Comparison of ENCODE assay signal across 21 cellular contexts in genomic region chr19:55498246-55498645, GRCh38. TPM values are rescaled to one million over a fixed set of nuclear protein-coding genes. Genes with fewer than 3 reads are reported as not detected.
A peak's percentile ranks its signal among the peaks of the same experiment; 100 is the strongest.
DNase-seq lines count a peak whose midpoint lies in the region; ATAC-seq, FAIRE-seq and TF ChIP-seq lines count a peak whose summit lies in the region.
"Had no signal": no experiment of that assay in that cellular context is flagged by ENCODE, and none has a peak within 500 bp of the region (broad histone marks: within the 10 kb centered on the region; RNA-seq: fewer than 3 reads in every experiment).

No MANE protein-coding gene starts in this region.

- no peak for ATAC-seq in K562

- WGBS in K562 (ENCODE audit: insufficient coverage, low coverage, missing lambda C conversion rate): 26% methylated on average over 1 of the region's 1 CpG
- WGBS in neuronal stem cell (ENCODE audit: extremely low coverage in 2 of 2, insufficient read length in 2 of 2, insufficient replicate concordance in 1 of 2), 2 donors: no CpG with 5 or more reads among the region's 1 CpG
- 0 to 56% methylated on average over 1 of the region's 1 CpG for WGBS in testis, 2 donors

- no peak for TF ChIP-seq RAD21 in K562 (CRISPR knock-in tag; conservative IDR thresholded peaks at IDR 0.05 in 1 of 2, IDR thresholded peaks at IDR 0.05 in 1 of 2)

- H2BK5ac ChIP-seq in neuronal stem cell (ENCODE audit: low read length): no peak overlapping the region

- H3K27me3 ChIP-seq in K562 (ENCODE audit: control insufficient read depth in 2 of 2, insufficient read depth in 2 of 2, low read length in 2 of 2): no peaks in the 10 kb centered on the region
- peaks cover 0 to 3% (median under 1%) of the 10 kb centered on the region in 3 experiments for H3K27me3 ChIP-seq in neuronal stem cell (ENCODE audit: control insufficient read depth in 3 of 3, insufficient read depth in 3 of 3, low read depth in 1 of 3, low read length in 3 of 3)
- H3K27me3 ChIP-seq in testis: no peaks in the 10 kb centered on the region
- H3K27me3 ChIP-seq: BLaER1 had no signal

- TF ChIP-seq CTCF in K562 (IDR thresholded peaks at IDR 0.05 in 2 of 3, conservative IDR thresholded peaks at IDR 0.05 in 1 of 3; ENCODE audit: insufficient read depth in 2 of 3, low read depth in 1 of 3, low read length in 3 of 3) (no peak), testis (IDR thresholded peaks at IDR 0.05) (no peak)

- no peak overlapping the region for H2AFZ ChIP-seq in K562 (ENCODE audit: low read depth, low read length)
- no peak overlapping the region for H2AFZ ChIP-seq in neuronal stem cell (ENCODE audit: low read length)

- no peaks in the 10 kb centered on the region for H4K20me1 ChIP-seq in K562 (replicated peaks; ENCODE audit: control insufficient read depth, insufficient read depth, low read length)
- H4K20me1 ChIP-seq: BLaER1 had no signal

- in situ Hi-C loops in K562 (cut with MboI): no loop called here

- no peak overlapping the region for H2AK5ac ChIP-seq in neuronal stem cell (ENCODE audit: low read depth, low read length)

- H3K9ac ChIP-seq in K562 (ENCODE audit: insufficient read depth in 1 of 2, low read depth in 2 of 2, low read length in 2 of 2): no peak overlapping the region; a peak in 1 of 4 replicates
- no peak overlapping the region for H3K9ac ChIP-seq in neuronal stem cell (ENCODE audit: low read depth, low read length, poor library complexity)
- H3K9ac ChIP-seq: BLaER1 had no signal

- FAIRE-seq in K562 (lab: Jason Lieb, UNC) (peak; percentile 32), frontal cortex (lab: Jason Lieb, UNC) (no peak)
- FAIRE-seq: D721Med, G401.6, GM12891, GM19239 had no signal

- H3K36me3 ChIP-seq in K562 (ENCODE audit: control insufficient read depth, insufficient read depth, low read length) (no peaks in the 10 kb centered on the region), neuronal stem cell (replicated peaks in 1 of 2; ENCODE audit: control insufficient read depth in 2 of 2, insufficient read depth in 2 of 2, low read length in 2 of 2) (no peaks in the 10 kb centered on the region), testis (ENCODE audit: low read depth, missing control alignments) (no peaks in the 10 kb centered on the region)
- H3K36me3 ChIP-seq: BLaER1, HAP-1 had no signal

- no peak for TF ChIP-seq EP300 in K562 (IDR thresholded peaks at IDR 0.05; ENCODE audit: low read length)

- H3K9me1 ChIP-seq in K562 (ENCODE audit: control insufficient read depth, insufficient read depth, low read length): no peaks in the 10 kb centered on the region

- H3K79me2 ChIP-seq in K562 (ENCODE audit: control insufficient read depth, insufficient read depth, low read length): no peaks in the 10 kb centered on the region

- no peak overlapping the region for H3K18ac ChIP-seq in neuronal stem cell (ENCODE audit: low read length)

- DNase-seq in NCI-H2081 (lab: John Stamatoyannopoulos, UW) (peak; percentile 74 to 91), NCI-H2081 treated with DMSO at 0.1 percent for 48 hours (lab: John Stamatoyannopoulos, UW) (no peak), K562 (ENCODE audit: extremely low read depth in 1 of 4, low spot score in 3 of 4) (no peak), neuronal stem cell (ENCODE audit: low spot score) (no peak), testis (no peak), SKM-1 treated with dmso at 0.1 percent for 144 hours (lab: John Stamatoyannopoulos, UW; ENCODE audit: unreplicated experiment) (no peak), frontal cortex (ENCODE audit: low spot score in 2 of 2) (no peak)
- DNase-seq: CD4-positive, alpha-beta memory T cell had no signal

- no peaks in the 10 kb centered on the region for H3K79me1 ChIP-seq in neuronal stem cell (ENCODE audit: low read depth, low read length)

- H3K9me3 ChIP-seq in K562 (replicated peaks; ENCODE audit: control insufficient read depth, insufficient read depth, low read depth, low read length) (no peaks in the 10 kb centered on the region; the same call in 1 of the 2 replicates), neuronal stem cell (replicated peaks in 1 of 2; ENCODE audit: control insufficient read depth in 2 of 2, insufficient read depth in 1 of 2, low read depth in 1 of 2, low read length in 2 of 2) (peaks cover 3% of the 10 kb centered on the region in 2 donors), testis (no peaks in the 10 kb centered on the region)
- H3K9me3 ChIP-seq: HAP-1 had no signal

- H3K4me2 ChIP-seq in K562 (ENCODE audit: insufficient read depth, low read length) (no peak overlapping the region), neuronal stem cell (ENCODE audit: insufficient read depth, low read length, poor library complexity, severe bottlenecking) (no peak overlapping the region)
- H3K4me2 ChIP-seq: BLaER1 had no signal

- no peak overlapping the region for H3K4ac ChIP-seq in neuronal stem cell (ENCODE audit: low read length)

- H4K8ac ChIP-seq in neuronal stem cell (ENCODE audit: low read depth, low read length): no peak overlapping the region

- no peak overlapping the region for H3K14ac ChIP-seq in neuronal stem cell (ENCODE audit: low read length)

- peaks cover 13 to 26% of the 10 kb centered on the region in 2 experiments for H3K4me1 ChIP-seq in K562 (replicated peaks in 1 of 2; ENCODE audit: control insufficient read depth in 2 of 2, insufficient read depth in 2 of 2, low read length in 2 of 2)
- peaks cover 0 to 7% of the 10 kb centered on the region in 2 donors for H3K4me1 ChIP-seq in neuronal stem cell (ENCODE audit: control insufficient read depth in 2 of 2, insufficient read depth in 1 of 2, low read depth in 1 of 2, low read length in 2 of 2)
- peaks cover 7% of the 10 kb centered on the region for H3K4me1 ChIP-seq in testis
- H3K4me1 ChIP-seq: HAP-1 had no signal

- H3K4me3 ChIP-seq in K562 (no peak overlapping the region), neuronal stem cell (ENCODE audit: low read length in 2 of 2) (no peak overlapping the region), testis (no peak overlapping the region)
- H3K4me3 ChIP-seq: BLaER1, HAP-1 had no signal

- peak overlapping the region; percentile 33 for H2BK15ac ChIP-seq in neuronal stem cell (ENCODE audit: low read length)

- H3K23ac ChIP-seq in neuronal stem cell (ENCODE audit: low read depth, low read length, poor library complexity): no peak overlapping the region

- H3K27ac ChIP-seq in K562 (ENCODE audit: extremely low read depth, low read depth, low read length) (no peak overlapping the region), neuronal stem cell (replicated peaks; ENCODE audit: low read length) (no peak overlapping the region), testis (no peak overlapping the region)
- H3K27ac ChIP-seq: 22Rv1, BLaER1, HL-60 had no signal

- no peak overlapping the region for H2BK120ac ChIP-seq in neuronal stem cell (ENCODE audit: low read depth, low read length)

- BruUV-seq in K562 (replicated peaks; lab: Mats Ljungman, UMichigan): no TSS peak

- no peak overlapping the region for H4K91ac ChIP-seq in neuronal stem cell (ENCODE audit: low read depth, low read length, poor library complexity)

- CTCF ChIA-PET in K562 (lab: Yijun Ruan, JAX; ENCODE audit: low intra/inter-chr PET ratio): no interaction called here

- intact Hi-C loops in K562 (cut with micrococcal nuclease) (no loop called here), testis (cut with DNase I; ENCODE audit: low total_unique reads) (no loop called here)

- no peak overlapping the region for H2BK12ac ChIP-seq in neuronal stem cell (ENCODE audit: low read length)

- TF ChIP-seq POLR2A in K562 (conservative IDR thresholded peaks at IDR 0.05) (no peak), testis (IDR thresholded peaks at IDR 0.05) (no peak)

- POLR2A ChIA-PET in K562 (lab: Yijun Ruan, JAX): interaction anchor here (0.6 to 2.6 kb wide), 4 partner anchors 11 to 108 kb away, joined by 3 to 15 read pairs (median 8); partner anchors contain the start of genes NAT14 and SSC5D

RNA-seq across cellular contexts. Expression of gene SSC5D, which starts 10.0 kb away (rescaled TPM):
- 2.5 and 3.9 TPM in 2 replicates for total RNA-seq in K562 (2011; cell fraction: chromatin; rRNA removed; ENCODE audit: low replicate concordance)
- 2.4 and 3.2 TPM in 2 replicates for total RNA-seq in K562 (2011; cell fraction: nucleolus; rRNA removed)
- 1.5 and 4.6 TPM in 2 replicates for total RNA-seq in K562 (2011; cell fraction: nucleoplasm; rRNA removed)
- total RNA-seq in K562 (2014; rRNA removed) (0.14 and 0.20 TPM in 2 replicates), K562 (2014; rRNA removed; fragmentation: Illumina TruSeq; extraction: Trizol) (0.03 and 0.04 TPM in 2 replicates), K562 (2015; rRNA removed; fragmentation: Illumina TruSeq; extraction: Trizol) (0.15 and 0.18 TPM in 2 replicates), K562 (2021) (0.67 and 0.71 TPM in 2 replicates), testis (1 to 10 TPM; 6.4 to 6.9 TPM), frontal cortex (under 0.01 TPM)
- polyA plus RNA-seq in K562 (2011; rRNA removed) (0.07 and 0.12 TPM in 2 replicates), K562 (2014; fragmentation: Illumina TruSeq; extraction: Trizol) (0.19 TPM in 2 replicates), K562 (2014; fragmentation: Nextera tagmentation; extraction: Ambion mirVana) (not detected), K562 (2014; rRNA removed) (0.08 and 0.09 TPM in 2 replicates), testis (ENCODE audit: insufficient read depth, low read depth, low replicate concordance) (10.7 TPM)
- 0.01 and 0.09 TPM in 2 replicates for polyA plus RNA-seq in K562 (2011; cell fraction: cytosol; rRNA removed)
- 0.63 and 1.4 TPM in 2 replicates for polyA plus RNA-seq in K562 (2011; cell fraction: nucleus; rRNA removed)
- 0.61 and 1.6 TPM in 2 replicates for polyA plus RNA-seq in K562 (2012)
- 0.09 and 0.14 TPM in 2 replicates for polyA minus RNA-seq in K562 (2011; rRNA and poly(A)+ RNA removed)
- 3.6 TPM in 1 of 2 replicates, not detected in the other for polyA minus RNA-seq in K562 (2011; cell fraction: cytosol; rRNA and poly(A)+ RNA removed)
- polyA minus RNA-seq in K562 (2011; cell fraction: nucleus; rRNA and poly(A)+ RNA removed): 0.94 and 1.00 TPM in 2 replicates
- 0.89 TPM for polyA plus RNA-seq in neuronal stem cell (2013, experiment 1 of 2)
- 0.94 TPM for polyA plus RNA-seq in neuronal stem cell (2013, experiment 2 of 2)
- polyA plus RNA-seq: CD14-positive monocyte; CD4-positive, alpha-beta memory T cell had no signal

RNA-seq across cellular contexts. Expression of gene NAT14, which starts 13.3 kb away (rescaled TPM):
- 27.4 and 88.5 TPM in 2 replicates for total RNA-seq in K562 (2011; cell fraction: chromatin; rRNA removed; ENCODE audit: low replicate concordance)
- 74.0 and 77.5 TPM in 2 replicates for total RNA-seq in K562 (2011; cell fraction: nucleolus; rRNA removed)
- total RNA-seq in K562 (2011; cell fraction: nucleoplasm; rRNA removed): 51.5 and 61.8 TPM in 2 replicates
- total RNA-seq in K562 (2014; rRNA removed) (43.8 and 46.5 TPM in 2 replicates), K562 (2014; rRNA removed; fragmentation: Illumina TruSeq; extraction: Trizol) (14.4 and 21.6 TPM in 2 replicates), K562 (2015; rRNA removed; fragmentation: Illumina TruSeq; extraction: Trizol) (25.3 and 25.7 TPM in 2 replicates), K562 (2021) (70.6 and 77.0 TPM in 2 replicates), testis (10 to 100 TPM; 12.0 to 16.0 TPM), frontal cortex (18.8 TPM)
- polyA plus RNA-seq in K562 (2011; rRNA removed) (30.3 and 44.3 TPM in 2 replicates), K562 (2014; fragmentation: Illumina TruSeq; extraction: Trizol) (26.7 and 33.2 TPM in 2 replicates), K562 (2014; fragmentation: Nextera tagmentation; extraction: Ambion mirVana) (1 to 10 TPM; 2.4 to 4.6 TPM), K562 (2014; rRNA removed) (61.7 and 62.8 TPM in 2 replicates), testis (ENCODE audit: insufficient read depth, low read depth, low replicate concordance) (17.3 TPM)
- polyA plus RNA-seq in K562 (2011; cell fraction: cytosol; rRNA removed): 45.6 and 55.9 TPM in 2 replicates
- polyA plus RNA-seq in K562 (2011; cell fraction: nucleus; rRNA removed): 148 and 191 TPM in 2 replicates
- polyA plus RNA-seq in K562 (2012): 56.6 and 78.2 TPM in 2 replicates
- 4.2 and 4.8 TPM in 2 replicates for polyA minus RNA-seq in K562 (2011; rRNA and poly(A)+ RNA removed)
- polyA minus RNA-seq in K562 (2011; cell fraction: cytosol; rRNA and poly(A)+ RNA removed): 11.3 and 12.9 TPM in 2 replicates
- polyA minus RNA-seq in K562 (2011; cell fraction: nucleus; rRNA and poly(A)+ RNA removed): 12.3 and 16.9 TPM in 2 replicates
- polyA plus RNA-seq in neuronal stem cell (2013, experiment 1 of 2): 117 TPM
- 115 TPM for polyA plus RNA-seq in neuronal stem cell (2013, experiment 2 of 2)

RNA-seq across cellular contexts. Expression of gene ZNF628, which starts 21.8 kb away (rescaled TPM):
- total RNA-seq in K562 (2011; cell fraction: chromatin; rRNA removed; ENCODE audit: low replicate concordance): 2.3 and 4.5 TPM in 2 replicates
- total RNA-seq in K562 (2011; cell fraction: nucleolus; rRNA removed): 5.5 and 6.2 TPM in 2 replicates
- 2.3 and 2.4 TPM in 2 replicates for total RNA-seq in K562 (2011; cell fraction: nucleoplasm; rRNA removed)
- 3.7 and 5.7 TPM in 2 replicates for total RNA-seq in K562 (2014; rRNA removed)
- not detected in 2 replicates for total RNA-seq in K562 (2014; rRNA removed; fragmentation: Illumina TruSeq; extraction: Trizol)
- 0.76 and 1.5 TPM in 2 replicates for total RNA-seq in K562 (2015; rRNA removed; fragmentation: Illumina TruSeq; extraction: Trizol)
- total RNA-seq in K562 (2021): 12.9 and 13.6 TPM in 2 replicates
- polyA plus RNA-seq in K562 (2011; rRNA removed): 0.18 and 0.37 TPM in 2 replicates
- polyA plus RNA-seq in K562 (2011; cell fraction: cytosol; rRNA removed): 0.28 and 1.3 TPM in 2 replicates
- 1.6 and 3.0 TPM in 2 replicates for polyA plus RNA-seq in K562 (2011; cell fraction: nucleus; rRNA removed)
- polyA plus RNA-seq in K562 (2012): 6.5 and 9.2 TPM in 2 replicates
- polyA plus RNA-seq in K562 (2014; fragmentation: Illumina TruSeq; extraction: Trizol): 0.13 and 1.1 TPM in 2 replicates
- not detected for polyA plus RNA-seq in K562 (2014; fragmentation: Nextera tagmentation; extraction: Ambion mirVana)
- 3.7 and 6.4 TPM in 2 replicates for polyA plus RNA-seq in K562 (2014; rRNA removed)
- polyA minus RNA-seq in K562 (2011; rRNA and poly(A)+ RNA removed): 0.18 and 0.21 TPM in 2 replicates
- 3.8 and 5.5 TPM in 2 replicates for polyA minus RNA-seq in K562 (2011; cell fraction: cytosol; rRNA and poly(A)+ RNA removed)
- polyA minus RNA-seq in K562 (2011; cell fraction: nucleus; rRNA and poly(A)+ RNA removed): 1.9 and 2.0 TPM in 2 replicates
- 8.4 TPM for polyA plus RNA-seq in neuronal stem cell (2013, experiment 1 of 2)
- 8.7 TPM for polyA plus RNA-seq in neuronal stem cell (2013, experiment 2 of 2)
- total RNA-seq in testis: 10 to 100 TPM; 31.3 to 53.7 TPM
- polyA plus RNA-seq in testis (ENCODE audit: insufficient read depth, low read depth, low replicate concordance): 33.8 TPM
- total RNA-seq in frontal cortex: 0.41 TPM

RNA-seq across cellular contexts. Expression of gene C19orf85, which starts 33.7 kb away (rescaled TPM):
- not detected in 2 replicates for total RNA-seq in K562 (2011; cell fraction: chromatin; rRNA removed; ENCODE audit: low replicate concordance)
- not detected in 2 replicates for total RNA-seq in K562 (2011; cell fraction: nucleolus; rRNA removed)
- total RNA-seq in K562 (2011; cell fraction: nucleoplasm; rRNA removed): not detected in 2 replicates
- total RNA-seq in K562 (2014; rRNA removed): not detected in 2 replicates
- not detected in 2 replicates for total RNA-seq in K562 (2014; rRNA removed; fragmentation: Illumina TruSeq; extraction: Trizol)
- total RNA-seq in K562 (2015; rRNA removed; fragmentation: Illumina TruSeq; extraction: Trizol): not detected in 2 replicates
- not detected in 2 replicates for total RNA-seq in K562 (2021)
- not detected in 2 replicates for polyA plus RNA-seq in K562 (2011; rRNA removed)
- polyA plus RNA-seq in K562 (2011; cell fraction: cytosol; rRNA removed): not detected in 2 replicates
- polyA plus RNA-seq in K562 (2011; cell fraction: nucleus; rRNA removed): not detected in 2 replicates
- polyA plus RNA-seq in K562 (2012): not detected in 2 replicates
- polyA plus RNA-seq in K562 (2014; fragmentation: Illumina TruSeq; extraction: Trizol): not detected in 2 replicates
- polyA plus RNA-seq in K562 (2014; fragmentation: Nextera tagmentation; extraction: Ambion mirVana): not detected
- not detected in 2 replicates for polyA plus RNA-seq in K562 (2014; rRNA removed)
- polyA minus RNA-seq in K562 (2011; rRNA and poly(A)+ RNA removed): not detected in 2 replicates
- not detected in 2 replicates for polyA minus RNA-seq in K562 (2011; cell fraction: cytosol; rRNA and poly(A)+ RNA removed)
- polyA minus RNA-seq in K562 (2011; cell fraction: nucleus; rRNA and poly(A)+ RNA removed): not detected in 2 replicates
- polyA plus RNA-seq in neuronal stem cell (2013, experiment 1 of 2): 2.1 TPM
- 2.3 TPM for polyA plus RNA-seq in neuronal stem cell (2013, experiment 2 of 2)
- not detected for total RNA-seq in testis
- not detected for polyA plus RNA-seq in testis (ENCODE audit: insufficient read depth, low read depth, low replicate concordance)
- not detected for total RNA-seq in frontal cortex
- total RNA-seq: A673; CD4-positive, alpha-beta memory T cell; H4; HT1080 had no signal
- polyA plus RNA-seq: AG04450; CD14-positive monocyte; CD4-positive, alpha-beta memory T cell had no signal

RNA-seq across cellular contexts. Expression of gene ISOC2, which starts 36.8 kb away (rescaled TPM):
- 20.9 and 73.4 TPM in 2 replicates for total RNA-seq in K562 (2011; cell fraction: chromatin; rRNA removed; ENCODE audit: low replicate concordance)
- 94.4 and 96.2 TPM in 2 replicates for total RNA-seq in K562 (2011; cell fraction: nucleolus; rRNA removed)
- 62.6 and 89.3 TPM in 2 replicates for total RNA-seq in K562 (2011; cell fraction: nucleoplasm; rRNA removed)
- total RNA-seq in K562 (2014; rRNA removed) (229 and 491 TPM in 2 replicates), K562 (2014; rRNA removed; fragmentation: Illumina TruSeq; extraction: Trizol) (16.7 and 26.3 TPM in 2 replicates), K562 (2015; rRNA removed; fragmentation: Illumina TruSeq; extraction: Trizol) (99.3 and 105 TPM in 2 replicates), K562 (2021) (135 and 150 TPM in 2 replicates), testis (10 to 100 TPM; 79.1 to 98.5 TPM), frontal cortex (12.2 TPM)
- polyA plus RNA-seq in K562 (2011; rRNA removed) (58.3 and 94.6 TPM in 2 replicates), K562 (2014; fragmentation: Illumina TruSeq; extraction: Trizol) (52.8 and 117 TPM in 2 replicates), K562 (2014; fragmentation: Nextera tagmentation; extraction: Ambion mirVana) (1 to 10 TPM; 1.2 to 6.2 TPM), K562 (2014; rRNA removed) (172 and 196 TPM in 2 replicates), testis (ENCODE audit: insufficient read depth, low read depth, low replicate concordance) (107 TPM)
- polyA plus RNA-seq in K562 (2011; cell fraction: cytosol; rRNA removed): 109 and 317 TPM in 2 replicates
- polyA plus RNA-seq in K562 (2011; cell fraction: nucleus; rRNA removed): 145 and 201 TPM in 2 replicates
- polyA plus RNA-seq in K562 (2012): 123 and 126 TPM in 2 replicates
- polyA minus RNA-seq in K562 (2011; rRNA and poly(A)+ RNA removed): 13.9 and 17.6 TPM in 2 replicates
- 48.0 and 65.9 TPM in 2 replicates for polyA minus RNA-seq in K562 (2011; cell fraction: cytosol; rRNA and poly(A)+ RNA removed)
- 45.9 and 53.4 TPM in 2 replicates for polyA minus RNA-seq in K562 (2011; cell fraction: nucleus; rRNA and poly(A)+ RNA removed)
- polyA plus RNA-seq in neuronal stem cell (2013, experiment 1 of 2): 26.8 TPM
- 26.2 TPM for polyA plus RNA-seq in neuronal stem cell (2013, experiment 2 of 2)

Comparison
In these comparisons a context has a peak if more than half of its experiments do, and no peak if none do; other contexts are left out.
1. DNase-seq: peak in NCI-H2081 (2 of 2); none in NCI-H2081 treated with DMSO at 0.1 percent for 48 hours (single experiment), K562 (0 of 4), neuronal stem cell (single experiment), testis (single experiment), SKM-1 treated with dmso at 0.1 percent for 144 hours (single experiment) and frontal cortex (0 of 2).